Comparison of ENCODE assay signal across 11 cellular contexts in genomic region chr7:8277394-8277982, GRCh38. TPM values are rescaled to one million over a fixed set of nuclear protein-coding genes. Genes with fewer than 3 reads are reported as not detected.
A peak's percentile ranks its signal among the peaks of the same experiment; 100 is the strongest.
DNase-seq lines count a peak whose midpoint lies in the region; ATAC-seq, FAIRE-seq and TF ChIP-seq lines count a peak whose summit lies in the region.
"Had no signal": no experiment of that assay in that cellular context is flagged by ENCODE, and none has a peak within 500 bp of the region (broad histone marks: within the 10 kb centered on the region; RNA-seq: fewer than 3 reads in every experiment).

No MANE protein-coding gene starts in this region.

- TF ChIP-seq CTCF in GM06990 (IDR thresholded peaks at IDR 0.05; ENCODE audit: insufficient read depth, low read length, poor library complexity, severe bottlenecking) (peak; percentile 49), SU-DHL-6 (IDR thresholded peaks at IDR 0.05; ENCODE audit: insufficient read depth, low read length, poor library complexity, severe bottlenecking) (peak; percentile 34), right lobe of liver (IDR thresholded peaks at IDR 0.05) (peak in 3 of 4 donors; percentile 31 to 68 (median 31))

- H3K27ac ChIP-seq in SU-DHL-6 (ENCODE audit: low read depth, low read length) (no peak overlapping the region), right lobe of liver (no peak overlapping the region)
- H3K27ac ChIP-seq: GM23248, SJCRH30 had no signal

- in situ Hi-C loops in KBM-7 (cut with MboI; ENCODE audit: low pct_unique_long_range_greater_than_20kb, low sequenced_read_pairs), result no loop called here

- H3K79me2 ChIP-seq in SU-DHL-6 (ENCODE audit: insufficient read depth, low read length), result no peaks in the 10 kb centered on the region

- WGBS in right lobe of liver (ENCODE audit: insufficient coverage, low coverage, low lambda C conversion rate, missing lambda C conversion rate), result 67% methylated on average over 3 of the region's 3 CpGs

- intact Hi-C loops in right lobe of liver (cut with DNase I), result no loop called here

- no peak overlapping the region for H3K4me2 ChIP-seq in SU-DHL-6 (ENCODE audit: low read depth, low read length, poor library complexity, severe bottlenecking)

- no peaks in the 10 kb centered on the region for H3K4me1 ChIP-seq in right lobe of liver
- H3K4me1 ChIP-seq: SJCRH30 had no signal

- no peak for FAIRE-seq in H54 (lab: Jason Lieb, UNC)

- H3K36me3 ChIP-seq in GM06990 (ENCODE audit: control insufficient read depth, insufficient read depth, low read length), result no peaks in the 10 kb centered on the region
- H3K36me3 ChIP-seq in SU-DHL-6 (ENCODE audit: low read length), result no peaks in the 10 kb centered on the region
- H3K36me3 ChIP-seq in right lobe of liver, result no peaks in the 10 kb centered on the region
- H3K36me3 ChIP-seq: SJCRH30 had no signal

- H3K9me2 ChIP-seq in SU-DHL-6 (replicated peaks; ENCODE audit: insufficient read depth, low read length), result no peaks in the 10 kb centered on the region

- no peaks in the 10 kb centered on the region for H4K20me1 ChIP-seq in SU-DHL-6 (ENCODE audit: low read depth, low read length)

- no peak overlapping the region for H2AFZ ChIP-seq in SU-DHL-6 (ENCODE audit: low read depth, low read length, severe bottlenecking)
- H2AFZ ChIP-seq: GM23248 had no signal

- H3K4me3 ChIP-seq in GM06990 (replicated peaks; ENCODE audit: low read depth, low read length) (no peak overlapping the region), SU-DHL-6 (ENCODE audit: insufficient read depth, low read length, poor library complexity, severe bottlenecking) (no peak overlapping the region), right lobe of liver (no peak overlapping the region)
- H3K4me3 ChIP-seq: GM23248, SJCRH30 had no signal

- ATAC-seq in right lobe of liver (peak in 2 of 4 donors; percentile 77 to 88), HG03196 (IDR thresholded peaks at IDR 0.05; ENCODE audit: unreplicated experiment) (no peak)

- no peak overlapping the region for H3K9ac ChIP-seq in SU-DHL-6 (ENCODE audit: low read length)
- H3K9ac ChIP-seq: GM23248 had no signal

- no peaks in the 10 kb centered on the region for H3K27me3 ChIP-seq in GM06990 (replicated peaks; ENCODE audit: control insufficient read depth, insufficient read depth, low read length)
- 0 out of 2 replicates have a peak, but pooled peaks cover 4% of the 10 kb centered on the region for H3K27me3 ChIP-seq in SU-DHL-6 (ENCODE audit: low read length)
- no peaks in the 10 kb centered on the region for H3K27me3 ChIP-seq in right lobe of liver
- H3K27me3 ChIP-seq: SJCRH30 had no signal

- no peaks in the 10 kb centered on the region for H3F3A ChIP-seq in SU-DHL-6 (ENCODE audit: insufficient read depth)

- no peaks in the 10 kb centered on the region for H3K9me3 ChIP-seq in SU-DHL-6 (ENCODE audit: insufficient read depth, low read length)
- no peaks in the 10 kb centered on the region for H3K9me3 ChIP-seq in right lobe of liver
- H3K9me3 ChIP-seq: SJCRH30 had no signal

- DNase-seq in GM06990 (ENCODE audit: extremely low read depth, insufficient read length) (no peak), KBM-7 (peak; percentile 50), right lobe of liver (no peak), H54 (ENCODE audit: insufficient read length, low spot score) (no peak)
- DNase-seq in stimulated activated CD4-positive, alpha-beta T cell treated with anti-CD3 and anti-CD28 coated beads, Interleukin-2, amount 100 ng/mL, for 48 hours, result no peak
- DNase-seq: cerebellar nuclear complex, GM23248, occipital lobe had no signal

- TF ChIP-seq POLR2A in right lobe of liver (IDR thresholded peaks at IDR 0.05) (no peak), H54 (IDR thresholded peaks at IDR 0.05; ENCODE audit: low read depth, low read length) (no peak)

RNA-seq across cellular contexts. Expression of gene ICA1, which starts 15.5 kb away (rescaled TPM):
- 10 to 100 TPM in 3 of 6 experiments, 1 to 10 TPM in 2, under 1 TPM in 1; 0.95 to 15.0 (median 7.3) TPM for total RNA-seq in right lobe of liver
- total RNA-seq: GM23248, SJCRH30 had no signal
